In genomic region chr1:172638249-172638648, GRCh38 we compare ENCODE assay signal across 16 cellular contexts. TPM values are rescaled to one million over a fixed set of nuclear protein-coding genes. Genes with fewer than 3 reads are reported as not detected.
DNase-seq lines count a peak whose midpoint lies in the region; ATAC-seq and TF ChIP-seq lines count a peak whose summit lies in the region.
"Had no signal": no experiment of that assay in that cellular context is flagged by ENCODE, and none has a peak within 500 bp of the region (broad histone marks: within the 10 kb centered on the region; RNA-seq: fewer than 3 reads in every experiment).

No MANE protein-coding gene starts in this region.

- in situ Hi-C loops in HAP-1 (cut with MboI; ENCODE audit: low sequenced_read_pairs), result no loop called here

- H3K9me3 ChIP-seq in right lobe of liver (no peaks in the 10 kb centered on the region), HAP-1 (no peaks in the 10 kb centered on the region)
- H3K9me3 ChIP-seq: adrenal gland, pancreas, upper lobe of left lung had no signal

- H3K4me3 Mint-ChIP-seq in activated CD8-positive, alpha-beta memory T cell treated with anti-CD3 and anti-CD28 coated beads, Interleukin-2, amount 10 ng/mL, durations not matched to agents 7 days and 5 days, result peak overlapping the region; percentile 52
- H3K4me3 Mint-ChIP-seq in T-cell, result peak overlapping the region; percentile 46 to 70 (median 62)
- peak overlapping the region; percentile 78 for H3K4me3 Mint-ChIP-seq in stimulated activated effector memory CD8-positive, alpha-beta T cell treated with anti-CD3 and anti-CD28 coated beads, Interleukin-12 subunit alpha, Interleukin-12 subunit beta, amount 100 ng/mL, for 72 hours
- H3K4me3 Mint-ChIP-seq: mesothelial cell of epicardium had no signal

- H3K36me3 Mint-ChIP-seq in activated CD8-positive, alpha-beta memory T cell treated with anti-CD3 and anti-CD28 coated beads, Interleukin-2, amount 10 ng/mL, durations not matched to agents 7 days and 5 days, result peaks cover 15% of the 10 kb centered on the region
- no peaks in the 10 kb centered on the region for H3K36me3 Mint-ChIP-seq in T-cell
- peaks cover 18% of the 10 kb centered on the region for H3K36me3 Mint-ChIP-seq in stimulated activated effector memory CD8-positive, alpha-beta T cell treated with anti-CD3 and anti-CD28 coated beads, Interleukin-12 subunit alpha, Interleukin-12 subunit beta, amount 100 ng/mL, for 72 hours

- TF ChIP-seq CTCF in epithelial cell of esophagus (IDR thresholded peaks at IDR 0.05; ENCODE audit: insufficient read depth, low read depth, low read length, missing control alignments) (no peak), right lobe of liver (IDR thresholded peaks at IDR 0.05) (no peak)

- peak overlapping the region; percentile 91 for H3K27ac Mint-ChIP-seq in activated CD8-positive, alpha-beta memory T cell treated with anti-CD3 and anti-CD28 coated beads, Interleukin-2, amount 10 ng/mL, durations not matched to agents 7 days and 5 days
- H3K27ac Mint-ChIP-seq in T-cell, result peak overlapping the region; percentile 86 to 90
- peak overlapping the region; percentile 100 for H3K27ac Mint-ChIP-seq in stimulated activated effector memory CD8-positive, alpha-beta T cell treated with anti-CD3 and anti-CD28 coated beads, Interleukin-12 subunit alpha, Interleukin-12 subunit beta, amount 100 ng/mL, for 72 hours
- H3K27ac Mint-ChIP-seq: mesothelial cell of epicardium had no signal

- no peak for DNase-seq in activated CD8-positive, alpha-beta memory T cell treated with anti-CD3 and anti-CD28 coated beads, Interleukin-2, amount 10 ng/mL, durations not matched to agents 7 days and 5 days
- DNase-seq in activated CD8-positive, alpha-beta memory T cell treated with anti-CD3 and anti-CD28 coated beads for 24 hours, result no peak
- no peak for DNase-seq in T-cell
- peak; percentile 32 for DNase-seq in epithelial cell of esophagus (ENCODE audit: low read depth)
- no peak for DNase-seq in stimulated activated effector memory CD8-positive, alpha-beta T cell treated with anti-CD3 and anti-CD28 coated beads, Interleukin-12 subunit alpha, Interleukin-12 subunit beta, amount 100 ng/mL, for 72 hours (ENCODE audit: low spot score in 2 of 2)
- no peak for DNase-seq in right lobe of liver
- DNase-seq in HAP-1 (ENCODE audit: low spot score in 2 of 2), result no peak
- no peak for DNase-seq in stimulated activated CD4-positive, alpha-beta T cell treated with anti-CD3 and anti-CD28 coated beads, Interleukin-12 subunit alpha, Interleukin-12 subunit beta, amount 100 ng/mL, for 4 hours
- DNase-seq: activated CD4-positive, alpha-beta T cell treated with anti-CD3 and anti-CD28 coated beads, Interleukin-2, amount 50 U/mL, for 1 hour; adrenal gland; cortex of kidney; NCI-H1092; NCI-H446; pancreas; upper lobe of left lung had no signal

- H3K4me3 ChIP-seq in epithelial cell of esophagus (ENCODE audit: low read length) (no peak overlapping the region), right lobe of liver (no peak overlapping the region), HAP-1 (no peak overlapping the region)
- H3K4me3 ChIP-seq: adrenal gland, pancreas, upper lobe of left lung had no signal

- TF ChIP-seq POLR2A in right lobe of liver (IDR thresholded peaks at IDR 0.05), result no peak

- POLR2A ChIA-PET in T-cell (lab: Charles Lee), result no interaction called here

- H3K27me3 Mint-ChIP-seq in activated CD8-positive, alpha-beta memory T cell treated with anti-CD3 and anti-CD28 coated beads, Interleukin-2, amount 10 ng/mL, durations not matched to agents 7 days and 5 days, result peaks cover 10% of the 10 kb centered on the region
- H3K27me3 Mint-ChIP-seq in T-cell, result no peaks in the 10 kb centered on the region

- no peak overlapping the region for H3K27ac ChIP-seq in right lobe of liver
- H3K27ac ChIP-seq: adrenal gland, pancreas, upper lobe of left lung had no signal

- no peaks in the 10 kb centered on the region for H3K36me3 ChIP-seq in right lobe of liver
- H3K36me3 ChIP-seq in HAP-1 (replicated peaks), result no peaks in the 10 kb centered on the region
- H3K36me3 ChIP-seq: adrenal gland, pancreas, upper lobe of left lung had no signal

- 71% methylated on average over 2 of the region's 2 CpGs for WGBS in right lobe of liver (ENCODE audit: insufficient coverage, low coverage, low lambda C conversion rate, missing lambda C conversion rate)

- CTCF ChIA-PET in activated CD8-positive, alpha-beta memory T cell treated with anti-CD3 and anti-CD28 coated beads, Interleukin-2, amount 10 ng/mL, durations not matched to agents 7 days and 5 days (lab: Charles Lee), result interaction anchor here (0.7 to 10.6 kb wide), 7 partner anchors 9 to 91 kb away, joined by 3 to 51 read pairs (median 3); no protein-coding TSS in a partner anchor
- CTCF ChIA-PET in T-cell (lab: Charles Lee), result interaction anchor here in 1 of 2 donors (1.6 kb wide), 1 partner anchor 81 kb away, joined by 5 read pairs; no protein-coding TSS in a partner anchor

- H3K4me1 Mint-ChIP-seq in activated CD8-positive, alpha-beta memory T cell treated with anti-CD3 and anti-CD28 coated beads, Interleukin-2, amount 10 ng/mL, durations not matched to agents 7 days and 5 days, result peaks cover 62% of the 10 kb centered on the region
- H3K4me1 Mint-ChIP-seq in T-cell, result peaks cover 68 to 69% (median 69%) of the 10 kb centered on the region in 3 donors
- peaks cover 56% of the 10 kb centered on the region for H3K4me1 Mint-ChIP-seq in stimulated activated effector memory CD8-positive, alpha-beta T cell treated with anti-CD3 and anti-CD28 coated beads, Interleukin-12 subunit alpha, Interleukin-12 subunit beta, amount 100 ng/mL, for 72 hours

- intact Hi-C loops in right lobe of liver (cut with DNase I), result no loop called here

- no peak for ATAC-seq in activated CD8-positive, alpha-beta memory T cell treated with anti-CD3 and anti-CD28 coated beads, Interleukin-2, amount 10 ng/mL, durations not matched to agents 7 days and 5 days
- ATAC-seq in T-cell (replicated peaks in 1 of 4) (no peak), right lobe of liver (no peak)
- ATAC-seq in stimulated activated effector memory CD8-positive, alpha-beta T cell treated with anti-CD3 and anti-CD28 coated beads, Interleukin-12 subunit alpha, Interleukin-12 subunit beta, amount 100 ng/mL, for 72 hours, result no peak

- H3K4me1 ChIP-seq in right lobe of liver (no peaks in the 10 kb centered on the region), HAP-1 (no peaks in the 10 kb centered on the region)
- H3K4me1 ChIP-seq: adrenal gland, pancreas had no signal

- no peaks in the 10 kb centered on the region for H3K27me3 ChIP-seq in right lobe of liver
- 0 out of 2 replicates have a peak, but pooled peaks cover 3% of the 10 kb centered on the region for H3K27me3 ChIP-seq in HAP-1 (ENCODE audit: low read depth)
- H3K27me3 ChIP-seq: adrenal gland, pancreas, upper lobe of left lung had no signal

- peaks cover 4% of the 10 kb centered on the region for H3K9me3 Mint-ChIP-seq in activated CD8-positive, alpha-beta memory T cell treated with anti-CD3 and anti-CD28 coated beads, Interleukin-2, amount 10 ng/mL, durations not matched to agents 7 days and 5 days (ENCODE audit: low read depth)
- H3K9me3 Mint-ChIP-seq in T-cell, result no peaks in the 10 kb centered on the region
- peaks cover 2% of the 10 kb centered on the region for H3K9me3 Mint-ChIP-seq in stimulated activated effector memory CD8-positive, alpha-beta T cell treated with anti-CD3 and anti-CD28 coated beads, Interleukin-12 subunit alpha, Interleukin-12 subunit beta, amount 100 ng/mL, for 72 hours

RNA-seq across cellular contexts. Expression of gene FASLG, which starts 20.7 kb away (rescaled TPM):
- total RNA-seq in activated CD8-positive, alpha-beta memory T cell treated with anti-CD3 and anti-CD28 coated beads, Interleukin-2, amount 10 ng/mL, durations not matched to agents 7 days and 5 days, result 10 to 100 TPM; 21.0 to 36.1 TPM
- total RNA-seq in T-cell (1 to 10 TPM in 4 of 5 donors, under 1 TPM in 1; 0.70 to 5.2 (median 3.4) TPM), right lobe of liver (under 1 TPM in 4 of 6 experiments, not detected in 2; 0.15 to 0.51 (median 0.31) TPM)
- total RNA-seq: mesothelial cell of epicardium had no signal
